9 cellular contexts compared by ENCODE assay signal in genomic region chr11:132312616-132313210, GRCh38.
DNase-seq lines count a peak whose midpoint lies in the region; ATAC-seq, FAIRE-seq and TF ChIP-seq lines count a peak whose summit lies in the region.
"Had no signal": no experiment of that assay in that cellular context is flagged by ENCODE, and none has a peak within 500 bp of the region (broad histone marks: within the 10 kb centered on the region; RNA-seq: fewer than 3 reads in every experiment).

No MANE protein-coding gene starts in this region.

- H3K4me3 ChIP-seq in kidney (ENCODE audit: low read length in 2 of 2), result no peak overlapping the region
- H3K4me3 ChIP-seq: SK-N-MC had no signal

- no peaks in the 10 kb centered on the region for H3K36me3 ChIP-seq in kidney (ENCODE audit: control insufficient read depth in 1 of 2, insufficient read depth in 2 of 2, low read length in 2 of 2)

- no peaks in the 10 kb centered on the region for H3K9me3 ChIP-seq in kidney (ENCODE audit: control insufficient read depth in 1 of 2, low read length in 2 of 2)

- no peaks in the 10 kb centered on the region for H3K4me1 ChIP-seq in kidney (ENCODE audit: control insufficient read depth in 1 of 2, insufficient read depth in 1 of 2, low read depth in 1 of 2, low read length in 2 of 2)

- DNase-seq in LHCN-M2 (ENCODE audit: low read depth), result peak; percentile 56
- peak; percentile 1 for DNase-seq in amniotic epithelial cell (ENCODE audit: low read depth)
- no peak for DNase-seq in kidney
- DNase-seq in SW 1271 (lab: John Stamatoyannopoulos, UW), result no peak
- no peak for DNase-seq in activated gamma-delta T cell (lab: John Stamatoyannopoulos, UW)
- DNase-seq in activated gamma-delta T cell treated with Interleukin-2 at 50 U/mL for 16 hours, result no peak

- no peak for FAIRE-seq in kidney (lab: Jason Lieb, UNC)

- ATAC-seq in HG03108 (IDR thresholded peaks at IDR 0.05; ENCODE audit: unreplicated experiment), result no peak

- intact Hi-C loops in kidney (cut with DNase I), result no loop called here

- no peak overlapping the region for H3K9ac ChIP-seq in kidney (ENCODE audit: low read length in 2 of 2)

- no peak overlapping the region for H3K27ac ChIP-seq in kidney (ENCODE audit: low read depth in 2 of 2, low read length in 2 of 2)
- H3K27ac ChIP-seq: SK-N-MC had no signal

- TF ChIP-seq CTCF in GM12872 (IDR thresholded peaks at IDR 0.05; ENCODE audit: insufficient read depth, low read depth, low read length), result peak; percentile 77
- peak; percentile 23 for TF ChIP-seq CTCF in kidney (IDR thresholded peaks at IDR 0.05; ENCODE audit: borderline replicate concordance, extremely low read depth, insufficient read depth)

Comparison
In these comparisons a context has a peak if more than half of its experiments do, and no peak if none do; other contexts are left out.
1. DNase-seq: peak in LHCN-M2 (single experiment) and amniotic epithelial cell (single experiment); none in kidney (single experiment), SW 1271 (0 of 2), activated gamma-delta T cell (single experiment) and activated gamma-delta T cell treated with Interleukin-2 at 50 U/mL for 16 hours (single experiment).